9 cellular contexts compared by ENCODE assay signal in genomic region chr11:47946682-47947575, GRCh38. TPM values are rescaled to one million over a fixed set of nuclear protein-coding genes. Genes with fewer than 3 reads are reported as not detected.
DNase-seq lines count a peak whose midpoint lies in the region; ATAC-seq and TF ChIP-seq lines count a peak whose summit lies in the region.
"Had no signal": no experiment of that assay in that cellular context is flagged by ENCODE, and none has a peak within 500 bp of the region (broad histone marks: within the 10 kb centered on the region; RNA-seq: fewer than 3 reads in every experiment).

No MANE protein-coding gene starts in this region.

- H3K27me3 Mint-ChIP-seq in WTC11 (ENCODE audit: low read depth): no peaks in the 10 kb centered on the region
- H3K27me3 Mint-ChIP-seq: central memory CD8-positive, alpha-beta T cell had no signal

- no peak overlapping the region for H2BK5ac ChIP-seq in trophoblast cell (ENCODE audit: low read depth, low read length, poor library complexity)

- H3K36me3 ChIP-seq in fibroblast of lung (ENCODE audit: control insufficient read depth, insufficient read depth, low read length) (no peaks in the 10 kb centered on the region), trophoblast cell (ENCODE audit: control insufficient read depth in 1 of 2, insufficient read depth in 2 of 2, low read length in 2 of 2) (no peaks in the 10 kb centered on the region)

- H3K9ac ChIP-seq in fibroblast of lung (ENCODE audit: insufficient read depth, low read length) (no peak overlapping the region), trophoblast cell (ENCODE audit: low read length) (no peak overlapping the region)

- CTCF ChIA-PET in WTC11 (lab: Charles Lee): interaction anchor here (1.0 to 1.1 kb wide), 2 partner anchors 9 to 12 kb away, joined by 3 read pairs; no protein-coding TSS in a partner anchor

- H3K4me3 Mint-ChIP-seq in WTC11: no peak overlapping the region
- H3K4me3 Mint-ChIP-seq: central memory CD8-positive, alpha-beta T cell had no signal

- H3K27ac ChIP-seq in HL-60 (replicated peaks) (peak overlapping the region; percentile 40), fibroblast of lung (ENCODE audit: insufficient read depth, low read length) (peak overlapping the region; percentile 63), trophoblast cell (ENCODE audit: low read depth, low read length) (no peak overlapping the region)

- no peaks in the 10 kb centered on the region for H4K20me1 ChIP-seq in fibroblast of lung (ENCODE audit: control insufficient read depth, extremely low read depth, insufficient read depth, low read length)

- H3K27me3 ChIP-seq in HL-60 (ENCODE audit: insufficient read depth, poor library complexity, severe bottlenecking): no peaks in the 10 kb centered on the region
- no peaks in the 10 kb centered on the region for H3K27me3 ChIP-seq in fibroblast of lung (ENCODE audit: control insufficient read depth, insufficient read depth, low read length)
- no peaks in the 10 kb centered on the region for H3K27me3 ChIP-seq in trophoblast cell (ENCODE audit: insufficient read depth, low read length)

- no CpG with 5 or more reads among the region's 10 CpGs for WGBS in trophoblast cell (ENCODE audit: extremely low coverage, insufficient coverage, insufficient read length)

- no peak overlapping the region for H2BK120ac ChIP-seq in trophoblast cell (ENCODE audit: insufficient read depth, low read length, poor library complexity)

- H3K4me1 Mint-ChIP-seq in WTC11: peaks cover 41% of the 10 kb centered on the region

- H3K23ac ChIP-seq in trophoblast cell (ENCODE audit: low read length): no peak overlapping the region

- POLR2A ChIA-PET in WTC11 (lab: Charles Lee): no interaction called here

- ATAC-seq in WTC11 (0 out of 2 replicates have a peak, but pooled peaks have one; percentile 10), GM21447 (IDR thresholded peaks at IDR 0.05; ENCODE audit: unreplicated experiment) (no peak), GM21515 (IDR thresholded peaks at IDR 0.05; ENCODE audit: unreplicated experiment) (no peak)

- peaks cover 2% of the 10 kb centered on the region for H3K79me1 ChIP-seq in trophoblast cell (ENCODE audit: low read length)

- no peak overlapping the region for H3K27ac Mint-ChIP-seq in WTC11

- H3K36me3 Mint-ChIP-seq in WTC11: no peaks in the 10 kb centered on the region

- peak overlapping the region; percentile 1 for H2AK5ac ChIP-seq in trophoblast cell (ENCODE audit: low read length)

- H3K4me3 ChIP-seq in HL-60 (replicated peaks; ENCODE audit: insufficient read depth, low read length): no peak overlapping the region
- H3K4me3 ChIP-seq in fibroblast of lung (replicated peaks in 1 of 4; ENCODE audit: control extremely low read depth in 1 of 4, insufficient read depth in 1 of 4, low read depth in 3 of 4, low read length in 4 of 4): no peak overlapping the region
- no peak overlapping the region for H3K4me3 ChIP-seq in trophoblast cell (ENCODE audit: low read depth, low read length)

- H3K4me1 ChIP-seq in fibroblast of lung (ENCODE audit: control insufficient read depth, extremely low read depth, insufficient read depth, low read length): peaks cover 5% of the 10 kb centered on the region
- peaks cover 0 to 4% of the 10 kb centered on the region in 2 experiments for H3K4me1 ChIP-seq in trophoblast cell (ENCODE audit: control insufficient read depth in 1 of 2, insufficient read depth in 2 of 2, low read length in 2 of 2)

- H3K79me2 ChIP-seq in fibroblast of lung (ENCODE audit: control insufficient read depth, insufficient read depth, low read length): no peaks in the 10 kb centered on the region
- no peaks in the 10 kb centered on the region for H3K79me2 ChIP-seq in trophoblast cell (ENCODE audit: control insufficient read depth, insufficient read depth, low read length, poor library complexity)

- H3K9me3 Mint-ChIP-seq in WTC11: no peaks in the 10 kb centered on the region
- H3K9me3 Mint-ChIP-seq: central memory CD8-positive, alpha-beta T cell had no signal

- DNase-seq in AG08395 (ENCODE audit: low spot score): peak; percentile 98
- peak; percentile 96 to 98 for DNase-seq in HL-60 (ENCODE audit: low read depth in 1 of 2, low spot score in 1 of 2)
- no peak for DNase-seq in WTC11 (ENCODE audit: low spot score)
- DNase-seq in fibroblast of lung (ENCODE audit: low read depth in 2 of 2): peak; percentile 93 to 98
- DNase-seq in trophoblast cell: peak; percentile 77 to 78
- no peak for DNase-seq in effector CD4-positive, alpha-beta T cell

- H4K8ac ChIP-seq in trophoblast cell (ENCODE audit: low read depth, low read length): no peak overlapping the region

- H4K91ac ChIP-seq in trophoblast cell (ENCODE audit: low read depth, low read length): peak overlapping the region; percentile 17

- H3K18ac ChIP-seq in trophoblast cell (ENCODE audit: low read length): no peak overlapping the region

- H2AFZ ChIP-seq in fibroblast of lung (ENCODE audit: low read length) (no peak overlapping the region), trophoblast cell (ENCODE audit: insufficient read depth, low read length, poor library complexity) (no peak overlapping the region)

- no peak overlapping the region for H3K4ac ChIP-seq in trophoblast cell (ENCODE audit: low read depth, low read length)

- H2BK12ac ChIP-seq in trophoblast cell (ENCODE audit: low read length): peak overlapping the region; percentile 9

- H4K12ac ChIP-seq in trophoblast cell (ENCODE audit: low read depth, low read length): no peak overlapping the region

- no peak for TF ChIP-seq CTCF in HL-60 (IDR thresholded peaks at IDR 0.05; ENCODE audit: insufficient read depth, low read length)
- no peak for TF ChIP-seq CTCF in WTC11 (IDR thresholded peaks at IDR 0.05)
- no peak for TF ChIP-seq CTCF in fibroblast of lung (conservative IDR thresholded peaks at IDR 0.05 in 1 of 2, IDR thresholded peaks at IDR 0.05 in 1 of 2; ENCODE audit: low read depth in 1 of 2, low read length in 2 of 2)

- peak overlapping the region; percentile 4 for H3K14ac ChIP-seq in trophoblast cell (ENCODE audit: low read length)

- peak overlapping the region; percentile 45 for H3K4me2 ChIP-seq in fibroblast of lung (ENCODE audit: extremely low read depth, insufficient read depth, low read length)
- H3K4me2 ChIP-seq in trophoblast cell (ENCODE audit: low read length): no peak overlapping the region

- H3K9me3 ChIP-seq in fibroblast of lung (ENCODE audit: control insufficient read depth, insufficient read depth, low read depth, low read length) (no peaks in the 10 kb centered on the region), trophoblast cell (ENCODE audit: insufficient read depth, low read depth, low read length) (no peaks in the 10 kb centered on the region)

TF ChIP-seq in WTC11, 78 proteins besides CTCF, POLR2A, EP300 and RAD21 (continues in another document):
- TF ChIP-seq SP1 (CRISPR knock-in tag; conservative IDR thresholded peaks at IDR 0.05): no peak
- TF ChIP-seq ZMAT4 (CRISPR knock-in tag; IDR thresholded peaks at IDR 0.05): no peak
- TF ChIP-seq, protein P1, sequence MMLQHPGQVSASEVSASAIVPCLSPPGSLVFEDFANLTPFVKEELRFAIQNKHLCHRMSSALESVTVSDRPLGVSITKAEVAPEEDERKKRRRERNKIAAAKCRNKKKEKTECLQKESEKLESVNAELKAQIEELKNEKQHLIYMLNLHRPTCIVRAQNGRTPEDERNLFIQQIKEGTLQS (CRISPR knock-in tag; conservative IDR thresholded peaks at IDR 0.05): no peak
- no peak for TF ChIP-seq TEAD1 (CRISPR knock-in tag; IDR thresholded peaks at IDR 0.05)
- TF ChIP-seq, protein P2, sequence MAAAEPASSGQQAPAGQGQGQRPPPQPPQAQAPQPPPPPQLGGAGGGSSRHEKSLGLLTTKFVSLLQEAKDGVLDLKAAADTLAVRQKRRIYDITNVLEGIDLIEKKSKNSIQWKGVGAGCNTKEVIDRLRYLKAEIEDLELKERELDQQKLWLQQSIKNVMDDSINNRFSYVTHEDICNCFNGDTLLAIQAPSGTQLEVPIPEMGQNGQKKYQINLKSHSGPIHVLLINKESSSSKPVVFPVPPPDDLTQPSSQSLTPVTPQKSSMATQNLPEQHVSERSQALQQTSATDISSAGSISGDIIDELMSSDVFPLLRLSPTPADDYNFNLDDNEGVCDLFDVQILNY (CRISPR knock-in tag; IDR thresholded peaks at IDR 0.05): no peak
- TF ChIP-seq, protein P3, sequence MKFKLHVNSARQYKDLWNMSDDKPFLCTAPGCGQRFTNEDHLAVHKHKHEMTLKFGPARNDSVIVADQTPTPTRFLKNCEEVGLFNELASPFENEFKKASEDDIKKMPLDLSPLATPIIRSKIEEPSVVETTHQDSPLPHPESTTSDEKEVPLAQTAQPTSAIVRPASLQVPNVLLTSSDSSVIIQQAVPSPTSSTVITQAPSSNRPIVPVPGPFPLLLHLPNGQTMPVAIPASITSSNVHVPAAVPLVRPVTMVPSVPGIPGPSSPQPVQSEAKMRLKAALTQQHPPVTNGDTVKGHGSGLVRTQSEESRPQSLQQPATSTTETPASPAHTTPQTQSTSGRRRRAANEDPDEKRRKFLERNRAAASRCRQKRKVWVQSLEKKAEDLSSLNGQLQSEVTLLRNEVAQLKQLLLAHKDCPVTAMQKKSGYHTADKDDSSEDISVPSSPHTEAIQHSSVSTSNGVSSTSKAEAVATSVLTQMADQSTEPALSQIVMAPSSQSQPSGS (CRISPR knock-in tag; IDR thresholded peaks at IDR 0.05; ENCODE audit: borderline replicate concordance, low read depth): no peak
- no peak for TF ChIP-seq ETV6 (CRISPR knock-in tag; IDR thresholded peaks at IDR 0.05)
- TF ChIP-seq, protein P4, sequence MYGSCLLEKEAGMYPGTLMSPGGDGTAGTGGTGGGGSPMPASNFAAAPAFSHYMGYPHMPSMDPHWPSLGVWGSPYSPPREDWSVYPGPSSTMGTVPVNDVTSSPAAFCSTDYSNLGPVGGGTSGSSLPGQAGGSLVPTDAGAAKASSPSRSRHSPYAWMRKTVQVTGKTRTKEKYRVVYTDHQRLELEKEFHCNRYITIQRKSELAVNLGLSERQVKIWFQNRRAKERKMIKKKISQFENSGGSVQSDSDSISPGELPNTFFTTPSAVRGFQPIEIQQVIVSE (CRISPR knock-in tag; IDR thresholded peaks at IDR 0.05; ENCODE audit: borderline replicate concordance): no peak
- no peak for TF ChIP-seq TP53 (CRISPR knock-in tag; IDR thresholded peaks at IDR 0.05)

RNA-seq across cellular contexts. Expression of gene PTPRJ, which starts 33.4 kb away (rescaled TPM):
- 17.1 to 19.5 TPM (median 17.9 TPM) in 3 replicates for total RNA-seq in WTC11 (2021)
- 3.9 and 5.8 TPM in 2 replicates for total RNA-seq in fibroblast of lung
- polyA plus RNA-seq in fibroblast of lung: 2.4 and 5.3 TPM in 2 replicates
- polyA plus RNA-seq in fibroblast of lung (2012): 4.0 and 11.5 TPM in 2 replicates
- 9.1 and 16.5 TPM in 2 replicates for polyA minus RNA-seq in fibroblast of lung (ENCODE audit: low replicate concordance)
- 5.4 TPM in 2 replicates for polyA plus RNA-seq in trophoblast cell (2013)

Comparison
In these comparisons a context has a peak if more than half of its experiments do, and no peak if none do; other contexts are left out.
1. DNase-seq: peak in AG08395 (single experiment), HL-60 (2 of 2), fibroblast of lung (2 of 2) and trophoblast cell (2 of 2); none in WTC11 (single experiment) and effector CD4-positive, alpha-beta T cell (single experiment).